ENCODE assay signal across 24 cellular contexts in genomic region chr10:106672517-106673175, GRCh38.
"Had no signal": no experiment of that assay in that cellular context is flagged by ENCODE, and none has a peak within 500 bp of the region (broad histone marks: within the 10 kb centered on the region; RNA-seq: fewer than 3 reads in every experiment).

No MANE protein-coding gene starts in this region.

- H3K9me3 ChIP-seq: ascending aorta, body of pancreas had no signal

- H3K27me3 ChIP-seq: ascending aorta, body of pancreas had no signal

- ATAC-seq: activated naive CD4-positive, alpha-beta T cell treated with anti-CD3 and anti-CD28 coated beads, Interleukin-2, amount 50 U/mL, for 72 hours; activated naive CD8-positive, alpha-beta T cell treated with anti-CD3 and anti-CD28 coated beads, Interleukin-2, amount 50 U/mL, for 24 hours; activated T-cell treated with anti-CD3 and anti-CD28 coated beads, Interleukin-2, amount 50 U/mL, for 4 hours; body of pancreas; T-cell had no signal

- DNase-seq: activated B cell treated with CpG ODN at 0.5 μM for 24 hours; activated CD4-positive, alpha-beta T cell treated with anti-CD3 and anti-CD28 coated beads for 1 hour; activated CD4-positive, alpha-beta T cell treated with anti-CD3 and anti-CD28 coated beads, Interleukin-2, amount 10 ng/mL, durations not matched to agents 24 days and 14 days; activated CD4-positive, alpha-beta T cell treated with anti-CD3 and anti-CD28 coated beads, Interleukin-2, amount 50 U/mL, for 48 hours; activated CD8-positive, alpha-beta memory T cell treated with anti-CD3 and anti-CD28 coated beads for 24 hours; activated effector memory CD4-positive, alpha-beta T cell treated with anti-CD3 and anti-CD28 coated beads, Interleukin-2, amount 50 U/mL, for 16 hours; activated naive CD4-positive, alpha-beta T cell treated with Interleukin-2 at 50 U/mL for 16 hours; activated naive CD8-positive, alpha-beta T cell treated with anti-CD3 and anti-CD28 coated beads, Interleukin-2, amount 50 U/mL, for 24 hours; activated T-cell treated with anti-CD3 and anti-CD28 coated beads, Interleukin-2, amount 50 U/mL, for 4 hours; amniotic stem cell; body of pancreas; cerebellar nuclear complex; NCI-H1930; NCI-H2171; NCI-H2227 treated with DMSO at 0.1 percent for 48 hours; NCI-H446 treated with DMSO at 0.1 percent for 48 hours; NCI-H524 treated with DMSO at 0.1 percent for 48 hours; PC-9; T-cell; T-helper 2 cell; T1000 had no signal

- H3K36me3 ChIP-seq: ascending aorta had no signal

- H3K4me3 ChIP-seq: ascending aorta, body of pancreas, PC-9, SK-N-MC had no signal

- H3K4me1 ChIP-seq: ascending aorta, body of pancreas had no signal

- H3K27ac ChIP-seq: ascending aorta, body of pancreas, PC-9, SK-N-MC had no signal
